Comparison of ENCODE assay signal across 25 cellular contexts in genomic region chr1:244209955-244210354, GRCh38.
A peak's percentile ranks its signal among the peaks of the same experiment; 100 is the strongest.
DNase-seq lines count a peak whose midpoint lies in the region; ATAC-seq, FAIRE-seq and TF ChIP-seq lines count a peak whose summit lies in the region.
"Had no signal": no experiment of that assay in that cellular context is flagged by ENCODE, and none has a peak within 500 bp of the region (broad histone marks: within the 10 kb centered on the region; RNA-seq: fewer than 3 reads in every experiment).

No MANE protein-coding gene starts in this region.

- CTCF ChIA-PET in K562 (lab: Yijun Ruan, JAX; ENCODE audit: low intra/inter-chr PET ratio) (interaction anchor here (0.6 kb wide), 1 partner anchor 484 kb away, joined by 3 read pairs; no protein-coding TSS in a partner anchor), GM10248 (lab: Yijun Ruan, JAX) (interaction anchor here (1.7 kb wide), 1 partner anchor 10 kb away, joined by 4 read pairs; no protein-coding TSS in a partner anchor)

- no peaks in the 10 kb centered on the region for H3K79me2 ChIP-seq in K562 (ENCODE audit: control insufficient read depth, insufficient read depth, low read length)

- TF ChIP-seq EP300 in K562 (IDR thresholded peaks at IDR 0.05; ENCODE audit: low read length), result no peak

- WGBS in K562 (ENCODE audit: insufficient coverage, low coverage, missing lambda C conversion rate), result 0% methylated on average over 4 of the region's 5 CpGs

- H3K4me2 ChIP-seq in K562 (ENCODE audit: insufficient read depth, low read length), result no peak overlapping the region
- H3K4me2 ChIP-seq: SK-N-SH had no signal

- TF ChIP-seq CTCF in K562 (IDR thresholded peaks at IDR 0.05 in 2 of 3, conservative IDR thresholded peaks at IDR 0.05 in 1 of 3; ENCODE audit: insufficient read depth in 2 of 3, low read depth in 1 of 3, low read length in 3 of 3) (no peak), GM10248 (IDR thresholded peaks at IDR 0.05; ENCODE audit: control extremely low read depth, extremely low read depth, low read depth, missing control alignments) (no peak), foreskin fibroblast (IDR thresholded peaks at IDR 0.05; ENCODE audit: low read depth, low read length) (no peak), uterus (IDR thresholded peaks at IDR 0.05) (no peak)

- H3K27me3 ChIP-seq in K562 (ENCODE audit: control insufficient read depth in 2 of 2, insufficient read depth in 2 of 2, low read length in 2 of 2) (peaks cover 13 to 39% of the 10 kb centered on the region in 2 experiments), uterus (no peaks in the 10 kb centered on the region)
- H3K27me3 ChIP-seq: left lung had no signal

- TF ChIP-seq RAD21 in K562 (CRISPR knock-in tag; conservative IDR thresholded peaks at IDR 0.05 in 1 of 2, IDR thresholded peaks at IDR 0.05 in 1 of 2), result no peak

- H3K27ac ChIP-seq in K562 (ENCODE audit: extremely low read depth, low read depth, low read length) (no peak overlapping the region), uterus (no peak overlapping the region)
- H3K27ac ChIP-seq: left lung, thoracic aorta, WERI-Rb-1 had no signal

- no peak overlapping the region for H3K9ac ChIP-seq in K562 (ENCODE audit: insufficient read depth in 1 of 2, low read depth in 2 of 2, low read length in 2 of 2)
- H3K9ac ChIP-seq: SK-N-SH had no signal

- intact Hi-C loops in K562 (cut with micrococcal nuclease) (loop anchor here (5.0 to 10.0 kb wide), 2 partner anchors 195 to 868 kb away; no protein-coding TSS in a partner anchor), uterus (cut with DNase I; ENCODE audit: low total_unique reads) (no loop called here)

- H3K9me3 ChIP-seq in K562 (replicated peaks; ENCODE audit: control insufficient read depth, insufficient read depth, low read depth, low read length), result no peaks in the 10 kb centered on the region
- no peaks in the 10 kb centered on the region for H3K9me3 ChIP-seq in uterus
- H3K9me3 ChIP-seq: left lung, SK-N-SH, thoracic aorta had no signal

- POLR2A ChIA-PET in K562 (lab: Yijun Ruan, JAX), result interaction anchor here (0.5 to 0.6 kb wide), 2 partner anchors 12 to 26 kb away, joined by 3 read pairs; no protein-coding TSS in a partner anchor
- POLR2A ChIA-PET in GM10248 (lab: Yijun Ruan, JAX), result interaction anchor here (0.7 kb wide), 1 partner anchor 58 kb away, joined by 5 read pairs; no protein-coding TSS in a partner anchor

- ATAC-seq in K562, result no peak
- no peak for ATAC-seq in activated CD4-positive, CD25-positive, alpha-beta regulatory T cell treated with anti-CD3 and anti-CD28 coated beads, Interleukin-2, amount 50 U/mL, for 24 hours
- ATAC-seq: activated T-cell treated with anti-CD3 and anti-CD28 coated beads, Interleukin-2, amount 50 U/mL, for 4 hours; left lung; natural killer cell had no signal

- H3K4me1 ChIP-seq in K562 (replicated peaks in 1 of 2; ENCODE audit: control insufficient read depth in 2 of 2, insufficient read depth in 2 of 2, low read length in 2 of 2), result peaks cover 0 to 5% of the 10 kb centered on the region in 2 experiments; a peak in 1 of 5 replicates
- H3K4me1 ChIP-seq in uterus, result peaks cover 0 to 6% of the 10 kb centered on the region in 2 donors

- H3K36me3 ChIP-seq in K562 (ENCODE audit: control insufficient read depth, insufficient read depth, low read length) (no peaks in the 10 kb centered on the region), uterus (no peaks in the 10 kb centered on the region)
- H3K36me3 ChIP-seq: left lung, thoracic aorta, WERI-Rb-1 had no signal

- H3K4me3 ChIP-seq in K562 (no peak overlapping the region), foreskin fibroblast (ENCODE audit: low read depth in 1 of 2, low read length in 2 of 2) (no peak overlapping the region), uterus (no peak overlapping the region)
- H3K4me3 ChIP-seq: left lung, thoracic aorta had no signal

- H2AFZ ChIP-seq in K562 (ENCODE audit: low read depth, low read length), result no peak overlapping the region

- FAIRE-seq in K562 (lab: Jason Lieb, UNC), result no peak
- FAIRE-seq: A204.1, GM19239, urothelium cell line had no signal

- in situ Hi-C loops in K562 (cut with MboI), result no loop called here

- H3K9me1 ChIP-seq in K562 (ENCODE audit: control insufficient read depth, insufficient read depth, low read length), result no peaks in the 10 kb centered on the region

- no peak for TF ChIP-seq POLR2A in K562 (conservative IDR thresholded peaks at IDR 0.05)
- no peak for TF ChIP-seq POLR2A in uterus (IDR thresholded peaks at IDR 0.05)

- BruUV-seq in K562 (replicated peaks; lab: Mats Ljungman, UMichigan), result no TSS peak

- DNase-seq in NOMO-1 treated with DMSO at 0.1 percent for 48 hours (lab: John Stamatoyannopoulos, UW; ENCODE audit: unreplicated experiment) (peak; percentile 23), NOMO-1 treated with dmso at 0.1 percent for 144 hours (lab: John Stamatoyannopoulos, UW; ENCODE audit: unreplicated experiment) (no peak), NCI-H69 (lab: John Stamatoyannopoulos, UW) (peak; percentile 15), K562 (ENCODE audit: extremely low read depth in 1 of 4, low spot score in 3 of 4) (no peak), GM10248 (ENCODE audit: extremely low spot score) (no peak), foreskin fibroblast (no peak), uterus (no peak)
- DNase-seq: activated CD4-positive, alpha-beta T cell treated with anti-CD3 and anti-CD28 coated beads, Interleukin-2, amount 10 ng/mL, durations not matched to agents 24 days and 14 days; activated T-cell treated with anti-CD3 and anti-CD28 coated beads, Interleukin-2, amount 50 U/mL, for 4 hours; CD8-positive, alpha-beta memory T cell; DMS 273 treated with DMSO at 0.1 percent for 48 hours; HCEC 1CT; left lung; natural killer cell; NCI-H1092 treated with DMSO at 0.1 percent for 48 hours; NCI-H2029; NCI-H226; NCI-H82; SK-N-SH; WERI-Rb-1 had no signal

- no peaks in the 10 kb centered on the region for H4K20me1 ChIP-seq in K562 (replicated peaks; ENCODE audit: control insufficient read depth, insufficient read depth, low read length)

TF ChIP-seq in K562, 482 proteins besides CTCF, POLR2A, EP300 and RAD21:
- no peak for TF ChIP-seq PML (IDR thresholded peaks at IDR 0.05; ENCODE audit: low read length)
- TF ChIP-seq SPI1 (IDR thresholded peaks at IDR 0.05; ENCODE audit: borderline replicate concordance, low read depth, low read length), result peak; percentile 90

Comparison
In these comparisons a context has a peak if more than half of its experiments do, and no peak if none do; other contexts are left out.
1. DNase-seq: peak in NOMO-1 treated with DMSO at 0.1 percent for 48 hours (single experiment) and NCI-H69 (single experiment); none in NOMO-1 treated with dmso at 0.1 percent for 144 hours (single experiment), K562 (0 of 4), GM10248 (single experiment), foreskin fibroblast (0 of 2) and uterus (0 of 2).